In the genomic region with DNA sequence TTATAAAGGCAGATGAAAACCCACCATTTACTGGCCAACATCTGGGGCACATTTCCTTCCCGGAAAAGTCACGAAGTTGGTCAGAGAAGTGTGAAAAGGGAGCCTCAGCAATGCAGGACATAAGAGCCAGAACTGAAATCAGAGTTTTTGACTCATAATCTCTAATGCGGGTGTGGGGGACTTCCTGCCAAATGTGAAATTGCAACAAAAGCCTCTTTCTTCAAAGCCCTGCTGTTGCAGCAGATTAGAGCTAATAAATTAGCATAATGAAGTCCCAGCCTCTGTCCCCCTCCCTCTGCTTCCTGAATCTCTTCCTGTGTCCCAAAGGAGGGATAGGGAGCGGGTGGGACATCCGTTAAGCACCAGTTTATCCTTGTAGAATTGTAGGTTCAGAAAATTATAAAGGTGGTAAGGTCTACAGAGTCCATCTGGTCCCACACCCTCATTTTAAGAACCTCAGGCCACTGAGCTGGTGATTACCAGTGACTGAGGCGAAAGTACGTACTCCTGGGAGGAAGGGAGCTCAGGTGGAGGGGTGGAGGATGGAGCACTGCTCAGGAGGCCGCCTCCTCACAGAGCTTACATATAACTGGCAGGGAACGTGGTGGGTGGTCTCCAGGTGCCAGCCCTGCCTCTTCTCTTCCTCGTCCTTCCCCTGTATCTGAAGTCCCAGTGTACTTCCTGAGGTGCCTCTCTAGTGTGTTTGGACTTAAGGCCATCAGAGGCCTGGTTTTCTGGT, we compare ENCODE assay signal across 1 cellular context.
TF ChIP-seq lines count a peak whose summit lies in the region.

No MANE protein-coding gene starts in this region.

TF ChIP-seq in SK-N-SH, 30 proteins besides CTCF, POLR2A, EP300 and RAD21 (continued from another document):
- TF ChIP-seq REST (IDR thresholded peaks at IDR 0.05; ENCODE audit: low read depth, low read length): no peak
- no peak for TF ChIP-seq ZBTB33 (IDR thresholded peaks at IDR 0.05; ENCODE audit: borderline replicate concordance, low read depth)
- TF ChIP-seq MXI1 (IDR thresholded peaks at IDR 0.05; ENCODE audit: low read depth, low read length): no peak
- TF ChIP-seq EZH2phosphoT487 (IDR thresholded peaks at IDR 0.05; ENCODE audit: borderline replicate concordance, low read depth): no peak
- TF ChIP-seq RCOR1 (IDR thresholded peaks at IDR 0.05; ENCODE audit: low read length): no peak
- TF ChIP-seq RXRA (IDR thresholded peaks at IDR 0.05; ENCODE audit: borderline replicate concordance, low read depth): no peak
- no peak for TF ChIP-seq MAX (IDR thresholded peaks at IDR 0.05; ENCODE audit: low read depth)
- no peak for TF ChIP-seq USF1 (IDR thresholded peaks at IDR 0.05; ENCODE audit: borderline replicate concordance, low read depth)
- no peak for TF ChIP-seq YY1 (IDR thresholded peaks at IDR 0.05; ENCODE audit: low read depth)
- no peak for TF ChIP-seq FOXJ3 (CRISPR knock-in tag; IDR thresholded peaks at IDR 0.05)
- no peak for TF ChIP-seq CHD2 (IDR thresholded peaks at IDR 0.05; ENCODE audit: low read length, partially characterized antibody)
